Comparison of ENCODE assay signal across 1 cellular context in the genomic region with DNA sequence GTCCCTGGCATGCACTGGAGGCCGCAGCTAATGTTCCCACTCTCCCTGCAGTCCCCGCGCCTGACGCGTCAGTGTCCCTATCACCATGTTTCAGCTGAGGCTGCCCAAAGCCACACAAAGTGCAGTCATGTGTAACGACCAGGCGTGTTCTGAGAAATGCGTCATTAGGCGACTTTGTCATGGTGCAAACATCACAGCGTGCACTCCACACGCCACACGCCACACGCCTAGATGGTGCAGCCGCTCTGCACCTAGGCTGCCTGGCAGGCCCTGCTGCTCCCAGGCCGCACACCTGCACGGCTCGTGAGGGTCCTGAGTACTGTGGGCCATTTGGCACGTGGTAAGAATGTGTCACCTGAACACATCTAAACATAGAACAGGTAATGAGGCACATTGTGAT.
TF ChIP-seq lines count a peak whose summit lies in the region.

No MANE protein-coding gene starts in this region.

TF ChIP-seq in GM12891, 5 proteins besides CTCF, POLR2A, EP300 and RAD21:
- TF ChIP-seq POLR2AphosphoS5 (IDR thresholded peaks at IDR 0.05; ENCODE audit: low read depth, low read length): no peak
- no peak for TF ChIP-seq POU2F2 (IDR thresholded peaks at IDR 0.05; ENCODE audit: low read depth, low read length)
- TF ChIP-seq PAX5 (IDR thresholded peaks at IDR 0.05; ENCODE audit: insufficient read depth, low read length, severe bottlenecking): no peak
- no peak for TF ChIP-seq SPI1 (IDR thresholded peaks at IDR 0.05; ENCODE audit: low read depth, low read length)
- TF ChIP-seq TAF1 (IDR thresholded peaks at IDR 0.05; ENCODE audit: low read depth, low read length): no peak
